Comparison of ENCODE assay signal across 1 cellular context in the genomic region with DNA sequence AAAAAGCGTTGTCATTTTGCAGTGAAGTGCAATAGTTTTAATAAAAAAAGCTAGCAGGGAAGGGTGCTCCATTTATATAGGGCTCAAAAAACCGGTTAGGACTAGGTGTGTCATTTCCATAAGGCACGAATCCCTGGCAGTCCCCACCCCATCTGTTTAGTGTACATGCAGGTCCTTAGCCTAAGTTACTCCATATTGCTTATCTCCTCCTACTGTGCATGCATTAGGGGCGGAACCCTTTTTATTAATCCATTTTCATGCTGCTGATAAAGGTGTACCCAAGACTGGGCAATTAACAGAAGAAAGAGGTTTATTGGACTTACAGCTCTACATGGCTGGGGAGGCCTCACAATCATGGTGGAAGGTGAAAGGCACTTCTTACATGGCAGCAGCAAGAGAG.
TF ChIP-seq lines count a peak whose summit lies in the region.

No MANE protein-coding gene starts in this region.

TF ChIP-seq in GM12878, 131 proteins besides CTCF, POLR2A, EP300 and RAD21:
- TF ChIP-seq, protein P1, sequence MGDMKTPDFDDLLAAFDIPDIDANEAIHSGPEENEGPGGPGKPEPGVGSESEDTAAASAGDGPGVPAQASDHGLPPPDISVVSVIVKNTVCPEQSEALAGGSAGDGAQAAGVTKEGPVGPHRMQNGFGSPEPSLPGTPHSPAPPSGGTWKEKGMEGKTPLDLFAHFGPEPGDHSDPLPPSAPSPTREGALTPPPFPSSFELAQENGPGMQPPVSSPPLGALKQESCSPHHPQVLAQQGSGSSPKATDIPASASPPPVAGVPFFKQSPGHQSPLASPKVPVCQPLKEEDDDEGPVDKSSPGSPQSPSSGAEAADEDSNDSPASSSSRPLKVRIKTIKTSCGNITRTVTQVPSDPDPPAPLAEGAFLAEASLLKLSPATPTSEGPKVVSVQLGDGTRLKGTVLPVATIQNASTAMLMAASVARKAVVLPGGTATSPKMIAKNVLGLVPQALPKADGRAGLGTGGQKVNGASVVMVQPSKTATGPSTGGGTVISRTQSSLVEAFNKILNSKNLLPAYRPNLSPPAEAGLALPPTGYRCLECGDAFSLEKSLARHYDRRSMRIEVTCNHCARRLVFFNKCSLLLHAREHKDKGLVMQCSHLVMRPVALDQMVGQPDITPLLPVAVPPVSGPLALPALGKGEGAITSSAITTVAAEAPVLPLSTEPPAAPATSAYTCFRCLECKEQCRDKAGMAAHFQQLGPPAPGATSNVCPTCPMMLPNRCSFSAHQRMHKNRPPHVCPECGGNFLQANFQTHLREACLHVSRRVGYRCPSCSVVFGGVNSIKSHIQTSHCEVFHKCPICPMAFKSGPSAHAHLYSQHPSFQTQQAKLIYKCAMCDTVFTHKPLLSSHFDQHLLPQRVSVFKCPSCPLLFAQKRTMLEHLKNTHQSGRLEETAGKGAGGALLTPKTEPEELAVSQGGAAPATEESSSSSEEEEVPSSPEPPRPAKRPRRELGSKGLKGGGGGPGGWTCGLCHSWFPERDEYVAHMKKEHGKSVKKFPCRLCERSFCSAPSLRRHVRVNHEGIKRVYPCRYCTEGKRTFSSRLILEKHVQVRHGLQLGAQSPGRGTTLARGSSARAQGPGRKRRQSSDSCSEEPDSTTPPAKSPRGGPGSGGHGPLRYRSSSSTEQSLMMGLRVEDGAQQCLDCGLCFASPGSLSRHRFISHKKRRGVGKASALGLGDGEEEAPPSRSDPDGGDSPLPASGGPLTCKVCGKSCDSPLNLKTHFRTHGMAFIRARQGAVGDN (IDR thresholded peaks at IDR 0.05) = peak; percentile 54; the same call in 1 of the 2 replicates
- TF ChIP-seq SUZ12 (IDR thresholded peaks at IDR 0.05; ENCODE audit: unreplicated experiment) (no peak), SUPT20H (IDR thresholded peaks at IDR 0.05; ENCODE audit: borderline replicate concordance, control insufficient read depth, low read depth, low read length) (no peak), MYC (IDR thresholded peaks at IDR 0.05; ENCODE audit: insufficient read depth, insufficient read length, insufficient replicate concordance, low read length, severe bottlenecking) (no peak), MTA3 (IDR thresholded peaks at IDR 0.05; ENCODE audit: borderline replicate concordance, low read length) (no peak), YBX1 (IDR thresholded peaks at IDR 0.05) (no peak), ZNF592 (IDR thresholded peaks at IDR 0.05) (peak; percentile 74; the same call in 1 of the 2 replicates), PAX5 (IDR thresholded peaks at IDR 0.05; ENCODE audit: borderline replicate concordance, low read depth, low read length) (no peak), SMC3 (IDR thresholded peaks at IDR 0.05; ENCODE audit: borderline replicate concordance, low read length) (no peak), ZBED1 (IDR thresholded peaks at IDR 0.05; ENCODE audit: borderline replicate concordance) (no peak), ZBTB33 (IDR thresholded peaks at IDR 0.05) (no peak)
